9 cellular contexts compared by ENCODE assay signal in genomic region chrX:33336783-33337182, GRCh38.
DNase-seq lines count a peak whose midpoint lies in the region; ATAC-seq and TF ChIP-seq lines count a peak whose summit lies in the region.
"Had no signal": no experiment of that assay in that cellular context is flagged by ENCODE, and none has a peak within 500 bp of the region (broad histone marks: within the 10 kb centered on the region; RNA-seq: fewer than 3 reads in every experiment).

No MANE protein-coding gene starts in this region.

- peak overlapping the region in 1 of 2 donors; percentile 34 for H3K4me3 ChIP-seq in aorta (ENCODE audit: low read length in 2 of 2)

- H3K4me3 Mint-ChIP-seq in HFFc6 = no peak overlapping the region

- no peaks in the 10 kb centered on the region for H3K36me3 Mint-ChIP-seq in HFFc6 (ENCODE audit: low read depth)

- no peaks in the 10 kb centered on the region for H3K4me1 ChIP-seq in aorta (ENCODE audit: control insufficient read depth in 1 of 2, insufficient read depth in 2 of 2, low read length in 2 of 2)

- no peak overlapping the region for H3K27ac ChIP-seq in aorta (ENCODE audit: low read depth in 1 of 2, low read length in 2 of 2)

- 10 to 11% methylated on average over 6 of the region's 6 CpGs for WGBS in aorta, 2 donors

- no peak for ATAC-seq in aorta (ENCODE audit: low FRiP score)
- ATAC-seq in left colon = no peak

- no peaks in the 10 kb centered on the region; the same call in 1 of the 2 replicates for H3K9me3 Mint-ChIP-seq in HFFc6

- intact Hi-C loops in aorta (cut with DNase I) = loop anchor here (10.0 kb wide), 3 partner anchors 122 to 802 kb away; partner anchors contain the start of gene DMD (in 1 of the 2)
- intact Hi-C loops in left colon (cut with DNase I, micrococcal nuclease) = no loop called here

- H3K27me3 ChIP-seq in aorta (ENCODE audit: control insufficient read depth in 1 of 2, insufficient read depth in 2 of 2, low read length in 1 of 2) = no peaks in the 10 kb centered on the region

- peaks cover 1% of the 10 kb centered on the region; the same call in 1 of the 2 replicates for H3K27me3 Mint-ChIP-seq in HFFc6 (ENCODE audit: insufficient read depth)

- H3K9me3 ChIP-seq in aorta (ENCODE audit: control insufficient read depth, low read length) = no peaks in the 10 kb centered on the region

- DNase-seq in Ammon's horn (ENCODE audit: low spot score) = peak; percentile 59
- DNase-seq in HFFc6 = no peak
- peak; percentile 23 for DNase-seq in SW480 (ENCODE audit: low spot score)
- DNase-seq in kidney tubule cell (ENCODE audit: low spot score) = peak; percentile 8
- DNase-seq in dedifferentiated amniotic fluid mesenchymal stem cell (ENCODE audit: extremely low spot score) = no peak
- no peak for DNase-seq in COLO829 (ENCODE audit: low spot score)
- DNase-seq in aorta = no peak
- DNase-seq in left colon = no peak
- DNase-seq: SIG-M5 had no signal

- H3K4me1 Mint-ChIP-seq in HFFc6 (ENCODE audit: low read depth) = no peaks in the 10 kb centered on the region

- peak; percentile 12; the same call in 1 of the 2 replicates for TF ChIP-seq CTCF in HFFc6 (IDR thresholded peaks at IDR 0.05)

- no peaks in the 10 kb centered on the region for H3K36me3 ChIP-seq in aorta (ENCODE audit: control insufficient read depth in 1 of 2, insufficient read depth in 2 of 2, low read length in 1 of 2)

- H3K27ac Mint-ChIP-seq in HFFc6 = no peak overlapping the region

Comparison
In these comparisons a context has a peak if more than half of its experiments do, and no peak if none do; other contexts are left out.
1. DNase-seq: peak in Ammon's horn (single experiment), SW480 (single experiment) and kidney tubule cell (single experiment); none in HFFc6 (single experiment), dedifferentiated amniotic fluid mesenchymal stem cell (single experiment), COLO829 (single experiment), aorta (0 of 2) and left colon (0 of 2).
2. intact Hi-C loops: an anchor here in aorta (10.0 kb wide); none called in left colon.